In the genomic region with DNA sequence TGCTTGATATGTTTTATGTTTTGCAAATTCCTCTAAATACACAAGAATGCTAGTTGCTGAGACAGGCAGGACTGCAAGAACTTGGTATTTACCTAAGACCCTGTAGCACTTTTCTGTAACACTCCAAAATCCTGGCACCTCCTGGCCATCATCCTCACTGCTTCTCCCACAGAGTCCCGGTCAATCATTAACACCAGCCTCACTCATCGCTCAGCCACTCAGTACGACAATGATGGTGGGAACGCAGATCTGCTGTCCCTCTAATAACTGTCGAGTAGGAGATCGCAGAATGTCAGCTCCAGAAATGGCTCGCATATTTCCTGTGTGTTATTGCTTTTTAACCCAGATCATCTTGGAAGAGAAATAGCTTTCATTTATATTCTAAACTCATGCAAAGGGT, we compare ENCODE assay signal across 16 cellular contexts. TPM values are rescaled to one million over a fixed set of nuclear protein-coding genes. Genes with fewer than 3 reads are reported as not detected.
DNase-seq lines count a peak whose midpoint lies in the region; TF ChIP-seq lines count a peak whose summit lies in the region.
"Had no signal": no experiment of that assay in that cellular context is flagged by ENCODE, and none has a peak within 500 bp of the region (broad histone marks: within the 10 kb centered on the region; RNA-seq: fewer than 3 reads in every experiment).

No MANE protein-coding gene starts in this region.

- peak overlapping the region; percentile 29 for H3K27ac Mint-ChIP-seq in T-helper 1 cell treated with Interleukin-12 subunit alpha and Interleukin-12 subunit beta and Interleukin-4 antibody, amounts not matched to agents 30 μg/mL and 1 μg/mL, for 36 hours
- H3K27ac Mint-ChIP-seq: CD14-positive monocyte had no signal

- no peaks in the 10 kb centered on the region for H3K9me3 Mint-ChIP-seq in T-helper 1 cell treated with Interleukin-12 subunit alpha and Interleukin-12 subunit beta and Interleukin-4 antibody, amounts not matched to agents 30 μg/mL and 1 μg/mL, for 36 hours
- H3K9me3 Mint-ChIP-seq: CD4-positive, alpha-beta memory T cell had no signal

- no peak for TF ChIP-seq POLR2A in Peyer's patch (IDR thresholded peaks at IDR 0.05)

- no peaks in the 10 kb centered on the region for H3K36me3 Mint-ChIP-seq in T-helper 1 cell treated with Interleukin-12 subunit alpha and Interleukin-12 subunit beta and Interleukin-4 antibody, amounts not matched to agents 30 μg/mL and 1 μg/mL, for 36 hours (ENCODE audit: low read depth)
- H3K36me3 Mint-ChIP-seq: CD14-positive monocyte; CD4-positive, alpha-beta memory T cell had no signal

- H3K9ac ChIP-seq in endocrine pancreas (ENCODE audit: control insufficient read depth, insufficient read depth, low read length) = peak overlapping the region; percentile 30
- H3K9ac ChIP-seq: BLaER1, GM23248 had no signal

- H3K27me3 Mint-ChIP-seq in T-helper 1 cell treated with Interleukin-12 subunit alpha and Interleukin-12 subunit beta and Interleukin-4 antibody, amounts not matched to agents 30 μg/mL and 1 μg/mL, for 36 hours (ENCODE audit: low read depth) = peaks cover 27% of the 10 kb centered on the region

- no peak for TF ChIP-seq CTCF in Peyer's patch (IDR thresholded peaks at IDR 0.05)

- H3K4me3 ChIP-seq in endocrine pancreas (ENCODE audit: control insufficient read depth, insufficient read depth, low read length) (peak overlapping the region; percentile 14), Peyer's patch (no peak overlapping the region)
- H3K4me3 ChIP-seq: BLaER1, GM23248, HAP-1 had no signal

- no peaks in the 10 kb centered on the region for H3K36me3 ChIP-seq in endocrine pancreas (ENCODE audit: control insufficient read depth, insufficient read depth, low read length)
- no peaks in the 10 kb centered on the region for H3K36me3 ChIP-seq in Peyer's patch
- H3K36me3 ChIP-seq: BLaER1, HAP-1 had no signal

- no peak overlapping the region for H3K4me3 Mint-ChIP-seq in T-helper 1 cell treated with Interleukin-12 subunit alpha and Interleukin-12 subunit beta and Interleukin-4 antibody, amounts not matched to agents 30 μg/mL and 1 μg/mL, for 36 hours
- H3K4me3 Mint-ChIP-seq: CD14-positive monocyte had no signal

- peaks cover 6% of the 10 kb centered on the region for H3K4me1 Mint-ChIP-seq in T-helper 1 cell treated with Interleukin-12 subunit alpha and Interleukin-12 subunit beta and Interleukin-4 antibody, amounts not matched to agents 30 μg/mL and 1 μg/mL, for 36 hours (ENCODE audit: low read depth)

- DNase-seq in T-helper 1 cell (no peak), left kidney (ENCODE audit: low read depth, low spot score) (peak; percentile 57), hippocampal formation (lab: John Stamatoyannopoulos, UW) (no peak), Peyer's patch (no peak)
- DNase-seq in activated CD4-positive, alpha-beta T cell treated with anti-CD3 and anti-CD28 coated beads, Interleukin-2, amount 50 U/mL, for 4 hours = no peak
- DNase-seq: 8988T; CD4-positive, alpha-beta memory T cell had no signal

- H3K27ac ChIP-seq in Peyer's patch = no peak overlapping the region
- H3K27ac ChIP-seq: BLaER1, GM23248 had no signal

- H3K27me3 ChIP-seq in endocrine pancreas (ENCODE audit: control insufficient read depth, insufficient read depth, low read length) (peaks cover 4% of the 10 kb centered on the region), Peyer's patch (no peaks in the 10 kb centered on the region)
- H3K27me3 ChIP-seq: BLaER1 had no signal

- H3K9me3 ChIP-seq in endocrine pancreas (ENCODE audit: control insufficient read depth, low read length) (no peaks in the 10 kb centered on the region), Peyer's patch (no peaks in the 10 kb centered on the region)
- H3K9me3 ChIP-seq: BLaER1, HAP-1 had no signal

- H3K4me1 ChIP-seq in endocrine pancreas (ENCODE audit: control insufficient read depth, insufficient read depth, low read length) (peaks cover 7% of the 10 kb centered on the region), Peyer's patch (no peaks in the 10 kb centered on the region)
- H3K4me1 ChIP-seq: BLaER1, HAP-1 had no signal

RNA-seq across cellular contexts. Expression of a gene that starts 28.0 kb away (rescaled TPM):
- not detected for total RNA-seq in Peyer's patch
- total RNA-seq: A673; CD4-positive, alpha-beta memory T cell; GM23248; H4; HT-29 had no signal
